In the genomic region with DNA sequence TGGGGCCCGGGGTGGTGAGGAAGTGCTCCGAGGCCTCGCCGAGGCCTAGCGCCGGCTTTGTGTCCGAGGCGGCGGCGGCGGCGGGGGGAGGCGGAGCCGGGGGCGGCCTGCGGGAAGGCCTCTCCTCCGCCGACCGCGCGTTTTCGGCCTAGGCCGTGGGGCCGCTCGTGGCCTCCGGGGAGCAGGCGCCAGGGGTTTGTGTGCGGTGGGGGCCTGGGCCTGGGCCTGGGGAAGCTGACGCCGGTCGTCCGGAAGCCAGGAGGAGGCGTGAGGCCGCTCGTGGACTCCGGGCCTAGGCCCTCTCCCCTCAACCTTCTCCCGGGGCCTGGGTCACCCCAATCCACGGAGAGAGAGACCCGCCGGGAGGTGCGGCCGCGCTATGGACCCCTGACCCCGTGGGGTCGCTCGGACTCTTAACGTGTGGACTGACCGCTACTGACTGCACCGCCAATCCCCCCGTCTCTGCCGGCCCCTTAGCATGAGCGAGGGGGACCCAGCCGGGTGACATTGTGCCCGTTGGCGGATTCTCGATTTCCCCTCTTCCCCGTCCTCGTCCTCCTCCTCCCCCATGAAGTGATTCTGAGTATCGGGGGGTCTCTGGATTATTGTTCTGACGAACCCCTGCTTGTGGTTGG, we compare ENCODE assay signal across 8 cellular contexts. TPM values are rescaled to one million over a fixed set of nuclear protein-coding genes. Genes with fewer than 3 reads are reported as not detected.
DNase-seq lines count a peak whose midpoint lies in the region; ATAC-seq and TF ChIP-seq lines count a peak whose summit lies in the region.

No MANE protein-coding gene starts in this region.

- no peaks in the 10 kb centered on the region for H3K4me1 ChIP-seq in breast epithelium

- peak overlapping the region; percentile 97 to 100 for H3K27ac ChIP-seq in breast epithelium

- peak overlapping the region; percentile 80 to 99 (median 89) for H3K4me3 ChIP-seq in breast epithelium

- ATAC-seq in HG03097 (IDR thresholded peaks at IDR 0.05; ENCODE audit: low FRiP score, unreplicated experiment) = peak; percentile 32
- ATAC-seq in left colon = peak; percentile 65

- H3K9me3 ChIP-seq in breast epithelium = no peaks in the 10 kb centered on the region

- H3K27me3 ChIP-seq in breast epithelium = no peaks in the 10 kb centered on the region

- intact Hi-C loops in breast epithelium (cut with DNase I; ENCODE audit: low total_unique reads) (no loop called here), left colon (cut with DNase I, micrococcal nuclease) (no loop called here)

- H3K36me3 ChIP-seq in breast epithelium = no peaks in the 10 kb centered on the region

- TF ChIP-seq POLR2A in breast epithelium (IDR thresholded peaks at IDR 0.05) = no peak

- no peak for TF ChIP-seq CTCF in breast epithelium (IDR thresholded peaks at IDR 0.05)

- DNase-seq in NCI-H82 (lab: John Stamatoyannopoulos, UW) (peak; percentile 50), NCI-H82 treated with DMSO at 0.1 percent for 48 hours (lab: John Stamatoyannopoulos, UW; ENCODE audit: unreplicated experiment) (no peak), T-helper 1 cell (peak in 4 of 5 donors; percentile 28 to 66 (median 48)), breast epithelium (ENCODE audit: low spot score in 2 of 2) (peak; percentile 43 to 62), left colon (peak; percentile 59 to 75), NCI-H2081 treated with DMSO at 0.1 percent for 48 hours (lab: John Stamatoyannopoulos, UW) (no peak)
- DNase-seq in stimulated activated CD4-positive, alpha-beta T cell treated with anti-CD3 and anti-CD28 coated beads, Interleukin-2, amount 100 ng/mL, for 48 hours = peak; percentile 37 to 46

RNA-seq across cellular contexts. Expression of gene RBBP6, which starts 0.6 kb away (rescaled TPM):
- total RNA-seq in breast epithelium (10 to 100 TPM; 54.7 to 90.7 (median 67.8) TPM), left colon (10 to 100 TPM; 33.3 to 40.6 TPM)

Comparison
In these comparisons a context has a peak if more than half of its experiments do, and no peak if none do; other contexts are left out.
1. DNase-seq: peak in NCI-H82 (single experiment), T-helper 1 cell (4 of 5), breast epithelium (2 of 2), left colon (2 of 2) and stimulated activated CD4-positive, alpha-beta T cell treated with anti-CD3 and anti-CD28 coated beads, Interleukin-2, amount 100 ng/mL, for 48 hours (2 of 2); none in NCI-H82 treated with DMSO at 0.1 percent for 48 hours (single experiment) and NCI-H2081 treated with DMSO at 0.1 percent for 48 hours (single experiment).